8 cellular contexts compared by ENCODE assay signal in the genomic region with DNA sequence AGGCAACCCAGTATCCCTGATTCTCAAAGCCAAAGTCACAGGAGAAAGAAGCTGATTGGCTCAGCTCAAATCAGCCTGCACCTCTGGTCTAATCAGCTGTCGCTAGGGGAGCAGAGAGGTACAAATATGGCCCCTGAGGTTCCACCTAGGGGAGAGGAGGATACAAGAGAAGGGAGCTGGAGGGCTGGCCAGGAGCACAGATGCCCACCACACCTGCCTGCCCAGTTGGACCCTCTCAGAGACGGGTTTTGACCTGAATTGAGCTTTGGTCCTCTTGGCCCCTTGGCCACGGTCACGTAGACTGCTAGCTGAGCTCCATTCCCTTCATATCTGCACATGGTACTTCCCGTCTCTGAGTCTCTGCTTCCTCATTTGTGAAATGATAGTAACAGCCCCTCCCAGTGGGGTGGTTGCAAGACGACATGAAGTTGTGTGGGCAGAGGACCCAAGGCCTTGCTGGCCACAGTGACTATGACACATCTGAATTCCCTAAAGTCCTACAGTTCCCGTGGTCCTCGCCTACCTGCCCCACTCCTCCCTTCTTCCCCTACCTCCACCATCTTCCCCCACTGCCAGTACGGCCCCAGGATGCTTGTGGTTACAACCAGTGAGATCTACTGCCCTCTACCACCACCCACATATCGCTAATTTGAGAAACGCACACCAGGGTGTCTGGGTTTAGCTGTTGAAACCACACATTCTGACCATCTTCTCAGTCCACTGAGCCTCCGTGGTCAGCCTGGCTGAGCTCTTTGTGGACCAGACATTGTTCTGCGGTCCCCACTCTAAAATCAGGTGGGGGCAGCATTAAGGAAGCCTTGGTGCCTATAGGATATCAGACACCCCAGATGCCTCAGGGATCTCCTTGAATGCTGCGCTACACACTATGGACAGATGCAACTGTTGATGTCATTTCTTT.
DNase-seq lines count a peak whose midpoint lies in the region; ATAC-seq and TF ChIP-seq lines count a peak whose summit lies in the region.

No MANE protein-coding gene starts in this region.

- no peak for TF ChIP-seq POLR2A in testis (IDR thresholded peaks at IDR 0.05)

- ATAC-seq in GM19328 (IDR thresholded peaks at IDR 0.05; ENCODE audit: unreplicated experiment) (peak; percentile 49), HG03196 (IDR thresholded peaks at IDR 0.05; ENCODE audit: unreplicated experiment) (peak; percentile 51)

- H3K36me3 ChIP-seq in BLaER1 treated with 17β-estradiol and CSF1 and Interleukin-3, amounts not matched to agents 10 nM and 100 nM: no peaks in the 10 kb centered on the region
- no peaks in the 10 kb centered on the region for H3K36me3 ChIP-seq in testis (ENCODE audit: low read depth, missing control alignments)

- peak overlapping the region; percentile 47 to 98 (median 66) for H3K4me2 ChIP-seq in BLaER1 treated with 17β-estradiol and CSF1 and Interleukin-3, amounts not matched to agents 10 nM and 100 nM

- 84 to 86% methylated on average over 14 of the region's 14 CpGs for WGBS in testis, 2 donors

- no peaks in the 10 kb centered on the region for H4K20me1 ChIP-seq in BLaER1 treated with 17β-estradiol and CSF1 and Interleukin-3, amounts not matched to agents 10 nM and 100 nM

- H3K9ac ChIP-seq in BLaER1 treated with 17β-estradiol and CSF1 and Interleukin-3, amounts not matched to agents 10 nM and 100 nM: peak overlapping the region in 1 of 11 experiments; percentile 16; a peak in 3 of 22 replicates

- H3K9me3 ChIP-seq in BLaER1 treated with 17β-estradiol and CSF1 and Interleukin-3, amounts not matched to agents 10 nM and 100 nM (replicated peaks in 1 of 11): peaks cover 8 to 39% (median 33%) of the 10 kb centered on the region in 11 experiments
- no peaks in the 10 kb centered on the region for H3K9me3 ChIP-seq in testis

- no peaks in the 10 kb centered on the region; a peak in 1 of 22 replicates for H3K27me3 ChIP-seq in BLaER1 treated with 17β-estradiol and CSF1 and Interleukin-3, amounts not matched to agents 10 nM and 100 nM
- no peaks in the 10 kb centered on the region for H3K27me3 ChIP-seq in testis

- peak; percentile 50 for DNase-seq in activated CD8-positive, alpha-beta memory T cell treated with anti-CD3 and anti-CD28 coated beads, Interleukin-2, amount 50 U/mL, for 48 hours
- peak; percentile 20 for DNase-seq in testis
- no peak for DNase-seq in NCI-H2029 treated with DMSO at 0.1 percent for 48 hours (lab: John Stamatoyannopoulos, UW)
- DNase-seq in COLO829 (ENCODE audit: low spot score): no peak
- DNase-seq in NCI-H1048 (lab: John Stamatoyannopoulos, UW): no peak

- intact Hi-C loops in testis (cut with DNase I; ENCODE audit: low total_unique reads): no loop called here

- TF ChIP-seq CTCF in testis (IDR thresholded peaks at IDR 0.05): no peak

- H3K4me3 ChIP-seq in BLaER1 treated with 17β-estradiol and CSF1 and Interleukin-3, amounts not matched to agents 10 nM and 100 nM: no peak overlapping the region; a peak in 1 of 20 replicates
- H3K4me3 ChIP-seq in testis: no peak overlapping the region

- H3K4me1 ChIP-seq in BLaER1 treated with 17β-estradiol and CSF1 and Interleukin-3, amounts not matched to agents 10 nM and 100 nM: peaks cover 49 to 60% (median 55%) of the 10 kb centered on the region in 10 experiments
- no peaks in the 10 kb centered on the region for H3K4me1 ChIP-seq in testis

- peak overlapping the region; percentile 19 to 75 (median 47); a peak in 18 of 22 replicates for H3K27ac ChIP-seq in BLaER1 treated with 17β-estradiol and CSF1 and Interleukin-3, amounts not matched to agents 10 nM and 100 nM
- no peak overlapping the region for H3K27ac ChIP-seq in testis

Comparison
In these comparisons a context has a peak if more than half of its experiments do, and no peak if none do; other contexts are left out.
1. H3K27ac ChIP-seq: peak in BLaER1 treated with 17β-estradiol and CSF1 and Interleukin-3, amounts not matched to agents 10 nM and 100 nM (11 of 11); none in testis (0 of 2).
2. DNase-seq: peak in activated CD8-positive, alpha-beta memory T cell treated with anti-CD3 and anti-CD28 coated beads, Interleukin-2, amount 50 U/mL, for 48 hours (single experiment) and testis (single experiment); none in NCI-H2029 treated with DMSO at 0.1 percent for 48 hours (single experiment), COLO829 (single experiment) and NCI-H1048 (single experiment).